In genomic region chr5:101937041-101937440, GRCh38 we compare ENCODE assay signal across 26 cellular contexts.
"Had no signal": no experiment of that assay in that cellular context is flagged by ENCODE, and none has a peak within 500 bp of the region (broad histone marks: within the 10 kb centered on the region; RNA-seq: fewer than 3 reads in every experiment).

No MANE protein-coding gene starts in this region.

- H3K4me1 ChIP-seq: stomach, suprapubic skin, testis, thyroid gland, tibial artery, transverse colon, upper lobe of left lung, upper lobe of right lung, uterus, vagina had no signal

- H3K4me3 ChIP-seq: stomach, suprapubic skin, testis, thoracic aorta, thyroid gland, tibial artery, tibial nerve, transverse colon, upper lobe of left lung, upper lobe of right lung, uterus, vagina had no signal

- ATAC-seq: stimulated activated effector memory CD8-positive, alpha-beta T cell treated with anti-CD3 and anti-CD28 coated beads, Interleukin-12 subunit alpha, Interleukin-12 subunit beta, amount 100 ng/mL, for 72 hours; stimulated activated memory B cell treated with anti-CD40 and anti-IgM and Interleukin-4, amounts not matched to agents 10 μg/mL and 1 μg/mL and 100 μg/mL, for 72 hours; stimulated activated naive B cell treated with anti-CD40 and anti-IgM and Interleukin-4, amounts not matched to agents 10 μg/mL and 1 μg/mL and 100 μg/mL, for 72 hours; stimulated activated naive CD8-positive, alpha-beta T cell treated with anti-CD3 and anti-CD28 coated beads, Interleukin-15, amount 100 ng/mL, for 72 hours; stimulated activated naive CD8-positive, alpha-beta T cell treated with anti-CD3 and anti-CD28 coated beads, Interleukin-15, Interleukin-2, amounts not matched to agents 100 U/mL and 50 U/mL, for 24 hours; upper lobe of right lung had no signal

- H3K27ac ChIP-seq: stomach, suprapubic skin, testis, thoracic aorta, thyroid gland, tibial artery, tibial nerve, transverse colon, upper lobe of left lung, upper lobe of right lung, uterus, vagina had no signal

- H3K36me3 ChIP-seq: stomach, suprapubic skin, thoracic aorta, thyroid gland, tibial artery, tibial nerve, transverse colon, upper lobe of left lung, upper lobe of right lung, uterus, vagina had no signal

- H3K9me3 ChIP-seq: stomach, suprapubic skin, testis, thoracic aorta, thyroid gland, tibial artery, transverse colon, upper lobe of left lung, upper lobe of right lung, uterus, vagina had no signal

- DNase-seq: stimulated activated CD4-positive, alpha-beta T cell treated with anti-CD3 and anti-CD28 coated beads, Interleukin-2, amount 100 ng/mL, for 48 hours; stimulated activated CD4-positive, alpha-beta T cell treated with anti-CD3 and anti-CD28 coated beads, Interleukin-4, amount 100 ng/mL, for 1 hour; stimulated activated CD4-positive, alpha-beta T cell treated with anti-CD3 and anti-CD28 coated beads, Interleukin-4, amount 100 ng/mL, for 24 hours; stimulated activated CD4-positive, alpha-beta T cell treated with anti-CD3 and anti-CD28 coated beads, Interleukin-4, amount 100 ng/mL, for 4 hours; stimulated activated CD8-positive, alpha-beta memory T cell treated with anti-CD3 and anti-CD28 coated beads, Interleukin-4, amount 100 ng/mL, for 48 hours; stimulated activated naive B cell treated with anti-CD40 and anti-IgM and Interleukin-4, amounts not matched to agents 10 μg/mL and 1 μg/mL and 100 μg/mL, for 72 hours; stimulated activated naive CD4-positive, alpha-beta T cell; stimulated activated naive CD4-positive, alpha-beta T cell treated with Interleukin-2 at 50 U/mL for 16 hours; stimulated activated naive CD8-positive, alpha-beta T cell treated with anti-CD3 and anti-CD28 coated beads, Interleukin-15, amount 100 ng/mL, for 72 hours; stimulated activated naive CD8-positive, alpha-beta T cell treated with anti-CD3 and anti-CD28 coated beads, Interleukin-15, Interleukin-2, amounts not matched to agents 100 U/mL and 50 U/mL, for 24 hours; stomach; substantia nigra; testis; thyroid gland; tibial artery; transverse colon; trophoblast cell; upper lobe of left lung; upper lobe of right lung; uterus had no signal

- H3K27me3 ChIP-seq: stomach, suprapubic skin, testis, thyroid gland, tibial artery, tibial nerve, transverse colon, upper lobe of left lung, upper lobe of right lung, uterus, vagina had no signal
